In the genomic region with DNA sequence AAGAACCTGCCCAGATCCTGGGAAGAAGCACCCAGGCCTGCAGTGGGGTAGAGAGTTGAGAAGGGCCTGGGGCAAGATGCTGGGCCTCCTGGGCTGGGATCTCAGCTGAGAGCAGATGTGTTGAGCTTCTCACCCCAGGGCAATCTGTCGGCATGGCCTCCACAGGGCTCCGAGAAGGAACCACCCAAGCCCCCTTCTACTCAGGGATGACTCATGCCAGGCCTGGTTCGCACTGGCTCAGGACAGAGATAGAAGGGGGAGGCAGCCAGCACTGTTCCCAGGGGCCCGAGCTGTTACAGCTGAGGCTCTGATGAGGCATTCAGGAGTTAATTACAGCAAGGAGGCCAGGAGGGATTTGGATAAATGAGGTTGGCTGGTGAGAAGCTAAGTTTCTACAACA, we compare ENCODE assay signal across 8 cellular contexts.
DNase-seq lines count a peak whose midpoint lies in the region; ATAC-seq, FAIRE-seq and TF ChIP-seq lines count a peak whose summit lies in the region.

No MANE protein-coding gene starts in this region.

- no peaks in the 10 kb centered on the region for H3K27me3 Mint-ChIP-seq in activated naive CD4-positive, alpha-beta T cell treated with anti-CD3 and anti-CD28 coated beads for 36 hours (ENCODE audit: low read depth)

- 51% methylated on average over 4 of the region's 4 CpGs for WGBS in K562 (ENCODE audit: insufficient coverage, low coverage, missing lambda C conversion rate)
- WGBS in smooth muscle cell (ENCODE audit: low lambda C conversion rate) = 4% methylated on average over 4 of the region's 4 CpGs

- H3F3A ChIP-seq in smooth muscle cell (ENCODE audit: low read depth) = peaks cover 3% of the 10 kb centered on the region

- H3K27ac Mint-ChIP-seq in activated naive CD4-positive, alpha-beta T cell treated with anti-CD3 and anti-CD28 coated beads for 36 hours = no peak overlapping the region

- intact Hi-C loops in K562 (cut with micrococcal nuclease) = loop anchor here (2.0 to 10.0 kb wide), 2 partner anchors 65 to 119 kb away; a partner anchor contains a TSS
- intact Hi-C loops in activated naive CD4-positive, alpha-beta T cell treated with anti-CD3 and anti-CD28 coated beads for 36 hours (cut with micrococcal nuclease) = no loop called here

- no peaks in the 10 kb centered on the region; the same call in 1 of the 2 replicates for H4K20me1 ChIP-seq in K562 (replicated peaks; ENCODE audit: control insufficient read depth, insufficient read depth, low read length)
- H4K20me1 ChIP-seq in smooth muscle cell (ENCODE audit: low read depth) = no peaks in the 10 kb centered on the region

- H3K4me1 ChIP-seq in K562 (replicated peaks in 1 of 2; ENCODE audit: control insufficient read depth in 2 of 2, insufficient read depth in 2 of 2, low read length in 2 of 2) (peaks cover 7% of the 10 kb centered on the region in 2 experiments; a peak in 3 of 5 replicates), smooth muscle cell (ENCODE audit: low read depth) (peaks cover 15% of the 10 kb centered on the region)

- peak; percentile 69 for FAIRE-seq in K562 (lab: Jason Lieb, UNC)

- no peak for TF ChIP-seq POLR2A in K562 (conservative IDR thresholded peaks at IDR 0.05)

- no peak overlapping the region for H3K4me2 ChIP-seq in K562 (ENCODE audit: insufficient read depth, low read length)
- peak overlapping the region; percentile 55 for H3K4me2 ChIP-seq in smooth muscle cell

- in situ Hi-C loops in K562 (cut with MboI) = no loop called here

- H2AFZ ChIP-seq in K562 (ENCODE audit: low read depth, low read length) (no peak overlapping the region), smooth muscle cell (ENCODE audit: low read depth) (no peak overlapping the region)

- H3K9ac ChIP-seq in K562 (ENCODE audit: insufficient read depth in 1 of 2, low read depth in 2 of 2, low read length in 2 of 2) = peak overlapping the region in 1 of 2 experiments; percentile 37; a peak in 2 of 4 replicates
- no peak overlapping the region for H3K9ac ChIP-seq in smooth muscle cell (ENCODE audit: low read depth)

- H3K4me1 Mint-ChIP-seq in activated naive CD4-positive, alpha-beta T cell treated with anti-CD3 and anti-CD28 coated beads for 36 hours (ENCODE audit: low read depth) = no peaks in the 10 kb centered on the region

- no peak for TF ChIP-seq RAD21 in K562 (CRISPR knock-in tag; conservative IDR thresholded peaks at IDR 0.05 in 1 of 2, IDR thresholded peaks at IDR 0.05 in 1 of 2)

- DNase-seq in GM03348 (ENCODE audit: low spot score) (peak; percentile 71), K562 (ENCODE audit: extremely low read depth in 1 of 4, low spot score in 3 of 4) (no peak), iris pigment epithelial cell (ENCODE audit: low read depth) (peak; percentile 48), smooth muscle cell (lab: John Stamatoyannopoulos, UW; ENCODE audit: unreplicated experiment) (peak; percentile 24), GF-D8 (lab: John Stamatoyannopoulos, UW) (no peak)
- no peak for DNase-seq in activated naive CD4-positive, alpha-beta T cell treated with anti-CD3 and anti-CD28 coated beads for 36 hours

- no peak overlapping the region for H3K27ac ChIP-seq in K562 (ENCODE audit: extremely low read depth, low read depth, low read length)
- H3K27ac ChIP-seq in smooth muscle cell (ENCODE audit: low read depth) = peak overlapping the region; percentile 10

- H3K36me3 ChIP-seq in K562 (ENCODE audit: control insufficient read depth, insufficient read depth, low read length) (peaks cover 16% of the 10 kb centered on the region; the same call in 2 of the 3 replicates), smooth muscle cell (ENCODE audit: low read depth) (no peaks in the 10 kb centered on the region)

- ATAC-seq in K562 (peak; percentile 56), HG03196 (IDR thresholded peaks at IDR 0.05; ENCODE audit: unreplicated experiment) (no peak), HG02840 (IDR thresholded peaks at IDR 0.05; ENCODE audit: low FRiP score, unreplicated experiment) (no peak)

- no peaks in the 10 kb centered on the region for H3K27me3 ChIP-seq in K562 (ENCODE audit: control insufficient read depth in 2 of 2, insufficient read depth in 2 of 2, low read length in 2 of 2)
- H3K27me3 ChIP-seq in smooth muscle cell (ENCODE audit: low read depth) = no peaks in the 10 kb centered on the region

- CTCF ChIA-PET in K562 (lab: Yijun Ruan, JAX; ENCODE audit: low intra/inter-chr PET ratio) = no interaction called here
- CTCF ChIA-PET in activated naive CD4-positive, alpha-beta T cell treated with anti-CD3 and anti-CD28 coated beads for 36 hours (lab: Charles Lee) = interaction anchor here (0.6 kb wide), 1 partner anchor 714 kb away, joined by 3 read pairs; no protein-coding TSS in a partner anchor

- POLR2A ChIA-PET in K562 (lab: Yijun Ruan, JAX) = no interaction called here

- H3K9me1 ChIP-seq in K562 (ENCODE audit: control insufficient read depth, insufficient read depth, low read length) = no peaks in the 10 kb centered on the region

- H3K79me2 ChIP-seq in K562 (ENCODE audit: control insufficient read depth, insufficient read depth, low read length) (no peaks in the 10 kb centered on the region), smooth muscle cell (ENCODE audit: low read depth) (no peaks in the 10 kb centered on the region)

- no peak for TF ChIP-seq EP300 in K562 (IDR thresholded peaks at IDR 0.05; ENCODE audit: low read length)

- H3K4me3 ChIP-seq in K562 (no peak overlapping the region), smooth muscle cell (no peak overlapping the region)

- BruUV-seq in K562 (replicated peaks; lab: Mats Ljungman, UMichigan) = no TSS peak

- no peaks in the 10 kb centered on the region for H3K9me3 ChIP-seq in K562 (replicated peaks; ENCODE audit: control insufficient read depth, insufficient read depth, low read depth, low read length)
- H3K9me3 ChIP-seq in smooth muscle cell (replicated peaks; ENCODE audit: low read depth) = no peaks in the 10 kb centered on the region

- peaks cover 14% of the 10 kb centered on the region for H3K36me3 Mint-ChIP-seq in activated naive CD4-positive, alpha-beta T cell treated with anti-CD3 and anti-CD28 coated beads for 36 hours (ENCODE audit: low read depth)

- TF ChIP-seq CTCF in K562 (IDR thresholded peaks at IDR 0.05 in 2 of 3, conservative IDR thresholded peaks at IDR 0.05 in 1 of 3; ENCODE audit: insufficient read depth in 2 of 3, low read depth in 1 of 3, low read length in 3 of 3) (no peak), smooth muscle cell (IDR thresholded peaks at IDR 0.05; ENCODE audit: borderline replicate concordance, insufficient read depth, poor library complexity, severe bottlenecking) (no peak)

- H3K9me3 Mint-ChIP-seq in activated naive CD4-positive, alpha-beta T cell treated with anti-CD3 and anti-CD28 coated beads for 36 hours = no peaks in the 10 kb centered on the region

- no peak overlapping the region for H3K4me3 Mint-ChIP-seq in activated naive CD4-positive, alpha-beta T cell treated with anti-CD3 and anti-CD28 coated beads for 36 hours

TF ChIP-seq in K562, 482 proteins besides CTCF, POLR2A, EP300 and RAD21:
- no peak for TF ChIP-seq CHCHD3 (CRISPR knock-in tag; IDR thresholded peaks at IDR 0.05)
- 0 out of 2 replicates have a peak, but pooled peaks have one; percentile 28 for TF ChIP-seq FOSL1 (tag; conservative IDR thresholded peaks at IDR 0.05)
- TF ChIP-seq, protein P1, sequence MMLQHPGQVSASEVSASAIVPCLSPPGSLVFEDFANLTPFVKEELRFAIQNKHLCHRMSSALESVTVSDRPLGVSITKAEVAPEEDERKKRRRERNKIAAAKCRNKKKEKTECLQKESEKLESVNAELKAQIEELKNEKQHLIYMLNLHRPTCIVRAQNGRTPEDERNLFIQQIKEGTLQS (IDR thresholded peaks at IDR 0.05) = peak; percentile 39; the same call in 1 of the 2 replicates
- TF ChIP-seq, protein P1 (CRISPR knock-in tag; conservative IDR thresholded peaks at IDR 0.05) = no peak
- no peak for TF ChIP-seq KLF10 (CRISPR knock-in tag; IDR thresholded peaks at IDR 0.05)
- TF ChIP-seq ZNF764 (CRISPR knock-in tag; IDR thresholded peaks at IDR 0.05; ENCODE audit: low read depth) = no peak
- no peak for TF ChIP-seq TCF7 (IDR thresholded peaks at IDR 0.05; ENCODE audit: borderline replicate concordance)
- TF ChIP-seq, protein P2, sequence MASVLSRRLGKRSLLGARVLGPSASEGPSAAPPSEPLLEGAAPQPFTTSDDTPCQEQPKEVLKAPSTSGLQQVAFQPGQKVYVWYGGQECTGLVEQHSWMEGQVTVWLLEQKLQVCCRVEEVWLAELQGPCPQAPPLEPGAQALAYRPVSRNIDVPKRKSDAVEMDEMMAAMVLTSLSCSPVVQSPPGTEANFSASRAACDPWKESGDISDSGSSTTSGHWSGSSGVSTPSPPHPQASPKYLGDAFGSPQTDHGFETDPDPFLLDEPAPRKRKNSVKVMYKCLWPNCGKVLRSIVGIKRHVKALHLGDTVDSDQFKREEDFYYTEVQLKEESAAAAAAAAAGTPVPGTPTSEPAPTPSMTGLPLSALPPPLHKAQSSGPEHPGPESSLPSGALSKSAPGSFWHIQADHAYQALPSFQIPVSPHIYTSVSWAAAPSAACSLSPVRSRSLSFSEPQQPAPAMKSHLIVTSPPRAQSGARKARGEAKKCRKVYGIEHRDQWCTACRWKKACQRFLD (CRISPR knock-in tag; IDR thresholded peaks at IDR 0.05) = no peak
- TF ChIP-seq, protein P3, sequence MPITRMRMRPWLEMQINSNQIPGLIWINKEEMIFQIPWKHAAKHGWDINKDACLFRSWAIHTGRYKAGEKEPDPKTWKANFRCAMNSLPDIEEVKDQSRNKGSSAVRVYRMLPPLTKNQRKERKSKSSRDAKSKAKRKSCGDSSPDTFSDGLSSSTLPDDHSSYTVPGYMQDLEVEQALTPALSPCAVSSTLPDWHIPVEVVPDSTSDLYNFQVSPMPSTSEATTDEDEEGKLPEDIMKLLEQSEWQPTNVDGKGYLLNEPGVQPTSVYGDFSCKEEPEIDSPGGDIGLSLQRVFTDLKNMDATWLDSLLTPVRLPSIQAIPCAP (CRISPR knock-in tag; IDR thresholded peaks at IDR 0.05; ENCODE audit: borderline replicate concordance) = no peak
- no peak for TF ChIP-seq ZNF445 (CRISPR knock-in tag; IDR thresholded peaks at IDR 0.05; ENCODE audit: low read depth)
- TF ChIP-seq HSF4 (CRISPR knock-in tag; IDR thresholded peaks at IDR 0.05; ENCODE audit: borderline replicate concordance) = no peak
- TF ChIP-seq ZNF507 (tag; conservative IDR thresholded peaks at IDR 0.05) = no peak
- no peak for TF ChIP-seq KAT8 (IDR thresholded peaks at IDR 0.05; ENCODE audit: low read depth)
TF ChIP-seq in K562: peak in this region for 2.

Comparison
In these comparisons a context has a peak if more than half of its experiments do, and no peak if none do; other contexts are left out.
1. DNase-seq: peak in GM03348 (single experiment), iris pigment epithelial cell (single experiment) and smooth muscle cell (single experiment); none in K562 (0 of 4), GF-D8 (single experiment) and activated naive CD4-positive, alpha-beta T cell treated with anti-CD3 and anti-CD28 coated beads for 36 hours (single experiment).